ENCODE assay signal across 1 cellular context in the genomic region with DNA sequence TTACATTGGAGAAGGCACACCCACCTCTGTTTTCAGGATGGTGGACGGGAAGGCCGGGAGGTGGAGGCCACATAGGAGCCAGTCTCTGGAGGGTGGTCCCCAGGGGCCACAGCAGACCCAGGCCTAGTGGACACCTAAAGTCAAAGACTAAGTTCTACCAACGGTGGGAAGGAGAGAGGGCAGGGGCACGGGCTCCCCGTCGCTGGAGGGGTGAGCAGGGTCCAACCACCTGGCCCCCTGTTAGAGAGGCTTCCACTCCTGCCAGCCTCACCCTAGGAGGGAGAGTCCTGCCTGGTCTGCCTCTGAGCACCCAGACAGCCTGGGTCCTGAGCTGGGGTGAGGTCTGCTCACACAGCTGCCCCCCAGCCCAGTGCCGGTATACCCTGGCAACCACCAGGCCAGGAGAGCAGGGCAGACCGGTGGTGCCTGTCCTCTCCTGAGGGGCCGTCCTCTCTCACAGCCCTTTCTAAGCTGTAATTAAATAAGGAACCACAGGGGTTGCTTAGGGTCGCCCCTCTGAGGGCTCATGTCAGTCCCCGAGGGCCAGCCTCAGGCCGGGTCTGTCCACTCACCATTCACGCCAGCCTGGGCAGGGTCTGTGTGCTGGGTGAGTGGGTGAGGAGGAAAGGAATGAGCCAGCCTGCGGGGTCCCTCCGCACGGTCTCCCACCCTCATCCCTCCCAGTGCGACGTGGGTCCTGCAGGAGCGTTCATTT.
TF ChIP-seq lines count a peak whose summit lies in the region.

No MANE protein-coding gene starts in this region.

TF ChIP-seq in HepG2, 621 proteins besides CTCF, POLR2A, EP300 and RAD21:
- TF ChIP-seq KLF6 (CRISPR knock-in tag; IDR thresholded peaks at IDR 0.05) = no peak
- TF ChIP-seq SKI (IDR thresholded peaks at IDR 0.05; ENCODE audit: partially characterized antibody) = no peak
- TF ChIP-seq ZKSCAN5 (CRISPR knock-in tag; IDR thresholded peaks at IDR 0.05) = no peak
- no peak for TF ChIP-seq ZNF773 (CRISPR knock-in tag; IDR thresholded peaks at IDR 0.05; ENCODE audit: borderline replicate concordance)
- TF ChIP-seq HOXA9 (CRISPR knock-in tag; IDR thresholded peaks at IDR 0.05; ENCODE audit: borderline replicate concordance) = no peak
- TF ChIP-seq ZNF547 (CRISPR knock-in tag; IDR thresholded peaks at IDR 0.05) = no peak
- TF ChIP-seq ZNF33B (CRISPR knock-in tag; IDR thresholded peaks at IDR 0.05) = no peak
- TF ChIP-seq ZNF12 (CRISPR knock-in tag; IDR thresholded peaks at IDR 0.05) = no peak
- TF ChIP-seq, protein P1, sequence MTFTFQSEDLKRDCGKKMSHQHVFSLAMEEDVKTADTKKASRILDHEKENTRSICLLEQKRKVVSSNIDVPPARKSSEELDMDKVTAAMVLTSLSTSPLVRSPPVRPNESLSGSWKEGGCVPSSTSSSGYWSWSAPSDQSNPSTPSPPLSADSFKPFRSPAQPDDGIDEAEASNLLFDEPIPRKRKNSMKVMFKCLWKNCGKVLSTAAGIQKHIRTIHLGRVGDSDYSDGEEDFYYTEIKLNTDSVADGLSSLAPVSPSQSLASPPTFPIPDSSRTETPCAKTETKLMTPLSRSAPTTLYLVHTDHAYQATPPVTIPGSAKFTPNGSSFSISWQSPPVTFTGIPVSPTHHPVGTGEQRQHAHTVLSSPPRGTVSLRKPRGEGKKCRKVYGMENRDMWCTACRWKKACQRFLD (CRISPR knock-in tag; IDR thresholded peaks at IDR 0.05; ENCODE audit: borderline replicate concordance) = no peak
